Comparison of ENCODE assay signal across 11 cellular contexts in the genomic region with DNA sequence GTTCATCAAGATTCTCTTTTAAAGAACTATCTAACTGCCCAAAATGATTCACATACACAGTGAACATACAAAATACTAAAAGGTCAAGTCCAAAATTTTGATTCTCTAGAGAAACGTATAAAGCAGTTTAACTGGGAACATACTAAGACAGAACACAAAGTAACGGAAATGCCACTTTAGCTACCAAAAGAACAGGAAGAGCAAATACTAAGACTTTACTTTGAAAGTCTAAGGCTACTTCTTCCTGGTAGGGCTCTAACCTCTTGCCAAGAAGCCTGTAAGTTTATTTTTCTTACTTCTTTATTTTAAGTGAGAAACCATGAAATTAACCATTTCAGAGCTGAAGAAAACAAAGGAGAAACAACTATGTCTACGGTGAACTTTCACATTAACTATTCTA. TPM values are rescaled to one million over a fixed set of nuclear protein-coding genes. Genes with fewer than 3 reads are reported as not detected.
DNase-seq lines count a peak whose midpoint lies in the region; ATAC-seq, FAIRE-seq and TF ChIP-seq lines count a peak whose summit lies in the region.
"Had no signal": no experiment of that assay in that cellular context is flagged by ENCODE, and none has a peak within 500 bp of the region (broad histone marks: within the 10 kb centered on the region; RNA-seq: fewer than 3 reads in every experiment).

No MANE protein-coding gene starts in this region.

- TF ChIP-seq EP300 in A549 (IDR thresholded peaks at IDR 0.05): no peak

- H3K27ac Mint-ChIP-seq in IgD-negative memory B cell: peak overlapping the region in 2 of 3 donors; percentile 20 to 29

- no peak for DNase-seq in A549 (ENCODE audit: low read depth in 1 of 2, low spot score in 1 of 2)
- DNase-seq in cardiac fibroblast (ENCODE audit: low read depth in 2 of 2): peak; percentile 38 to 65
- DNase-seq in midbrain (lab: John Stamatoyannopoulos, UW): peak; percentile 13
- DNase-seq in glomerular visceral epithelial cell (ENCODE audit: extremely low spot score): no peak
- DNase-seq in NCI-H446 (lab: John Stamatoyannopoulos, UW): no peak
- DNase-seq: activated CD4-positive, alpha-beta T cell treated with anti-CD3 and anti-CD28 coated beads, Interleukin-2, amount 50 U/mL, for 4 hours; NCI-H446 treated with DMSO at 0.1 percent for 48 hours had no signal

- FAIRE-seq in A549 (lab: Jason Lieb, UNC): no peak

- H3K27me3 Mint-ChIP-seq in IgD-negative memory B cell: no peaks in the 10 kb centered on the region

- TF ChIP-seq POLR2A in A549 (IDR thresholded peaks at IDR 0.05; ENCODE audit: low read length): no peak

- H3K36me3 Mint-ChIP-seq in IgD-negative memory B cell: peaks cover 2% of the 10 kb centered on the region

- H3K4me3 Mint-ChIP-seq in IgD-negative memory B cell: peak overlapping the region; percentile 53 to 85 (median 69)

- peaks cover 67 to 80% (median 73%) of the 10 kb centered on the region in 3 donors for H3K4me1 Mint-ChIP-seq in IgD-negative memory B cell

- no peak for ATAC-seq in A549
- no peak for ATAC-seq in GM21447 (IDR thresholded peaks at IDR 0.05; ENCODE audit: unreplicated experiment)
- ATAC-seq in HG02678 (IDR thresholded peaks at IDR 0.05; ENCODE audit: unreplicated experiment): no peak

- WGBS in A549 (ENCODE audit: missing lambda C conversion rate): 82% methylated on average over 3 of the region's 3 CpGs

- H3K4me2 ChIP-seq in A549: peak overlapping the region; percentile 86; the same call in 1 of the 3 replicates

- no peak overlapping the region for H3K27ac ChIP-seq in A549
- H3K27ac ChIP-seq: epithelial cell of prostate had no signal

- H3K9me3 Mint-ChIP-seq in IgD-negative memory B cell: no peaks in the 10 kb centered on the region

- no peak for TF ChIP-seq RAD21 in A549 (conservative IDR thresholded peaks at IDR 0.05 in 1 of 2, IDR thresholded peaks at IDR 0.05 in 1 of 2)

- POLR2A ChIA-PET in A549 (lab: Yijun Ruan, JAX): no interaction called here

- H3K4me1 ChIP-seq in A549: peaks cover 42% of the 10 kb centered on the region

- CTCF ChIA-PET in A549 (lab: Yijun Ruan, JAX): interaction anchor here (1.0 to 1.6 kb wide), 2 partner anchors 11 to 21 kb away, joined by 3 to 5 read pairs; no protein-coding TSS in a partner anchor

- H3K9me3 ChIP-seq in A549: no peaks in the 10 kb centered on the region

- TF ChIP-seq CTCF in A549 (IDR thresholded peaks at IDR 0.05) (no peak), cardiac fibroblast (IDR thresholded peaks at IDR 0.05; ENCODE audit: low read depth, low read length) (no peak)

- H3K4me3 ChIP-seq in A549 (no peak overlapping the region), cardiac fibroblast (replicated peaks in 1 of 2; ENCODE audit: low read depth in 2 of 2, low read length in 2 of 2) (no peak overlapping the region)

TF ChIP-seq in A549, 52 proteins besides CTCF, POLR2A, EP300 and RAD21:
- TF ChIP-seq HOXB13 (CRISPR knock-in tag; IDR thresholded peaks at IDR 0.05; ENCODE audit: low read depth) (no peak), EHF (CRISPR knock-in tag; IDR thresholded peaks at IDR 0.05) (no peak), KDM5A (IDR thresholded peaks at IDR 0.05) (no peak), CBX2 (IDR thresholded peaks at IDR 0.05; ENCODE audit: borderline replicate concordance, low read depth) (no peak), EHMT2 (IDR thresholded peaks at IDR 0.05; ENCODE audit: low read depth) (no peak), RNF2 (IDR thresholded peaks at IDR 0.05; ENCODE audit: borderline replicate concordance, low read depth) (no peak), PBX3 (IDR thresholded peaks at IDR 0.05) (no peak), NFE2L2 (conservative IDR thresholded peaks at IDR 0.05; ENCODE audit: low read length) (no peak), ZSCAN20 (CRISPR knock-in tag; IDR thresholded peaks at IDR 0.05) (no peak), TFCP2L1 (CRISPR knock-in tag; IDR thresholded peaks at IDR 0.05) (no peak), PHF8 (IDR thresholded peaks at IDR 0.05; ENCODE audit: borderline replicate concordance, low read depth) (no peak), HEYL (CRISPR knock-in tag; IDR thresholded peaks at IDR 0.05) (no peak), HOXB5 (CRISPR knock-in tag; IDR thresholded peaks at IDR 0.05) (no peak), ELK1 (IDR thresholded peaks at IDR 0.05; ENCODE audit: low read depth, low read length) (no peak), TP53 (CRISPR knock-in tag; IDR thresholded peaks at IDR 0.05) (no peak), FOXS1 (CRISPR knock-in tag; IDR thresholded peaks at IDR 0.05) (no peak), SMC3 (IDR thresholded peaks at IDR 0.05) (no peak), MYC (IDR thresholded peaks at IDR 0.05; ENCODE audit: borderline replicate concordance, low read length) (no peak), E2F6 (IDR thresholded peaks at IDR 0.05; ENCODE audit: borderline replicate concordance, low read depth) (no peak)
- TF ChIP-seq, protein P1, sequence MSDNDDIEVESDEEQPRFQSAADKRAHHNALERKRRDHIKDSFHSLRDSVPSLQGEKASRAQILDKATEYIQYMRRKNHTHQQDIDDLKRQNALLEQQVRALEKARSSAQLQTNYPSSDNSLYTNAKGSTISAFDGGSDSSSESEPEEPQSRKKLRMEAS (IDR thresholded peaks at IDR 0.05): no peak

RNA-seq across cellular contexts. Expression of gene PICALM, which starts 6.2 kb away (rescaled TPM):
- 195 and 212 TPM in 2 replicates for polyA plus RNA-seq in A549 (2011; rRNA removed)
- polyA plus RNA-seq in A549 (2012; cell fraction: cytosol; rRNA removed): 47.7 and 59.2 TPM in 2 replicates
- 36.6 and 46.8 TPM in 2 replicates for polyA plus RNA-seq in A549 (2012; cell fraction: nucleus; rRNA removed)
- polyA plus RNA-seq in A549 (2017; fragmentation: RNase III; extraction: RNeasy Plus Mini Kit Qiagen cat#74134 plus additional on column Dnase treatment): 113 to 118 TPM (median 114 TPM) in 3 replicates
- polyA minus RNA-seq in A549 (2011; rRNA and poly(A)+ RNA removed): 234 and 248 TPM in 2 replicates
- 15.2 TPM for polyA plus RNA-seq in IgD-negative memory B cell

Comparison
In these comparisons a context has a peak if more than half of its experiments do, and no peak if none do; other contexts are left out.
1. DNase-seq: peak in cardiac fibroblast (2 of 2) and midbrain (single experiment); none in A549 (0 of 2), glomerular visceral epithelial cell (single experiment) and NCI-H446 (0 of 2).